Comparison of ENCODE assay signal across 13 cellular contexts in the genomic region with DNA sequence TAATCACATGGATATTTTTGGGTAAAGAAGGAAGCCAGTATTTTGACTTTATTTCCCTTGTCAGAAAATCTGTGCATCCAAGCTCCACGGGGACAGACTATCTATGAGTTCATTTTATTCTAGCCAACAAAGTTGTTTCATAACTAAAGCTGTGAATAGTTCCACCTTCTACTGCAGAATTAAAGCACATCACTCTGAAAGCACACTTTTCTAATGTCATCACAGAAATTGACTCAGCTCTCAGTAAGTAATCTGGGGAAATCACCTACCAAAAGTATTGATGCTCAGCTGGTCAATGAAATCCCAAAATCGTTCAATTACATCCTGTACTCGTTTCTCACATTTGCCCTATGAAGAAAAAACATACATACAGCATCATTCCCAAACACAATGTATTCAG.
"Had no signal": no experiment of that assay in that cellular context is flagged by ENCODE, and none has a peak within 500 bp of the region (broad histone marks: within the 10 kb centered on the region; RNA-seq: fewer than 3 reads in every experiment).

No MANE protein-coding gene starts in this region.

- H3K4me3 Mint-ChIP-seq: activated B cell treated with CpG ODN at 0.5 μM for 24 hours; dendritic cell treated with granulocyte-macrophage colony-stimulating factor and Interleukin-4, amounts not matched to agents 40 ng/mL and 50 ng/mL, for 4 days; T-helper 1 cell treated with Interleukin-12 subunit alpha and Interleukin-12 subunit beta and Interleukin-4 antibody, amounts not matched to agents 30 μg/mL and 1 μg/mL, for 36 hours had no signal

- ATAC-seq: SK-N-SH treated with all-trans-retinoic acid at 6 μM for 48 hours had no signal

- DNase-seq: activated B cell treated with CpG ODN at 0.5 μM for 24 hours; activated gamma-delta T cell treated with Interleukin-2 at 50 U/mL for 16 hours; brain microvascular endothelial cell; cerebellar nuclear complex; kidney; left ventricle myocardium inferior; mesenchymal stem cell; Right ventricle myocardium superior; stimulated activated CD4-positive, alpha-beta T cell treated with anti-CD3 and anti-CD28 coated beads, Interleukin-12 subunit alpha, Interleukin-12 subunit beta, amount 100 ng/mL, for 4 hours; stimulated activated CD4-positive, alpha-beta T cell treated with anti-CD3 and anti-CD28 coated beads, Interleukin-2, amount 100 ng/mL, for 48 hours had no signal

- H3K4me1 Mint-ChIP-seq: activated B cell treated with CpG ODN at 0.5 μM for 24 hours had no signal

- H3K9me3 Mint-ChIP-seq: activated B cell treated with CpG ODN at 0.5 μM for 24 hours; dendritic cell treated with granulocyte-macrophage colony-stimulating factor and Interleukin-4, amounts not matched to agents 40 ng/mL and 50 ng/mL, for 4 days; T-helper 1 cell treated with Interleukin-12 subunit alpha and Interleukin-12 subunit beta and Interleukin-4 antibody, amounts not matched to agents 30 μg/mL and 1 μg/mL, for 36 hours had no signal

- H3K27me3 Mint-ChIP-seq: activated B cell treated with CpG ODN at 0.5 μM for 24 hours; dendritic cell treated with granulocyte-macrophage colony-stimulating factor and Interleukin-4, amounts not matched to agents 40 ng/mL and 50 ng/mL, for 4 days had no signal

- H3K27ac Mint-ChIP-seq: dendritic cell treated with granulocyte-macrophage colony-stimulating factor and Interleukin-4, amounts not matched to agents 40 ng/mL and 50 ng/mL, for 4 days; T-helper 1 cell treated with Interleukin-12 subunit alpha and Interleukin-12 subunit beta and Interleukin-4 antibody, amounts not matched to agents 30 μg/mL and 1 μg/mL, for 36 hours had no signal
